ENCODE assay signal across 8 cellular contexts in genomic region chr9:133478851-133479711, GRCh38. TPM values are rescaled to one million over a fixed set of nuclear protein-coding genes. Genes with fewer than 3 reads are reported as not detected.
DNase-seq lines count a peak whose midpoint lies in the region; ATAC-seq, FAIRE-seq and TF ChIP-seq lines count a peak whose summit lies in the region.

A gene with protein sequence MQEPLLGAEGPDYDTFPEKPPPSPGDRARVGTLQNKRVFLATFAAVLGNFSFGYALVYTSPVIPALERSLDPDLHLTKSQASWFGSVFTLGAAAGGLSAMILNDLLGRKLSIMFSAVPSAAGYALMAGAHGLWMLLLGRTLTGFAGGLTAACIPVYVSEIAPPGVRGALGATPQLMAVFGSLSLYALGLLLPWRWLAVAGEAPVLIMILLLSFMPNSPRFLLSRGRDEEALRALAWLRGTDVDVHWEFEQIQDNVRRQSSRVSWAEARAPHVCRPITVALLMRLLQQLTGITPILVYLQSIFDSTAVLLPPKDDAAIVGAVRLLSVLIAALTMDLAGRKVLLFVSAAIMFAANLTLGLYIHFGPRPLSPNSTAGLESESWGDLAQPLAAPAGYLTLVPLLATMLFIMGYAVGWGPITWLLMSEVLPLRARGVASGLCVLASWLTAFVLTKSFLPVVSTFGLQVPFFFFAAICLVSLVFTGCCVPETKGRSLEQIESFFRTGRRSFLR (minus strand): TSS chr9:133479099. CDS start chr9:133479059, 40 bp downstream.

- POLR2A ChIA-PET in AG04450 (lab: Yijun Ruan, JAX) = interaction anchor here (0.6 to 0.7 kb wide), 2 partner anchors 53 to 131 kb away, joined by 3 read pairs; partner anchors contain the start of genes MED22 and RPL7A

- peak; percentile 7 for DNase-seq in AG04450 (ENCODE audit: low read depth, low spot score)
- peak; percentile 74 for DNase-seq in NCI-H2196 treated with DMSO at 0.1 percent for 48 hours (lab: John Stamatoyannopoulos, UW; ENCODE audit: unreplicated experiment)
- peak; percentile 82 for DNase-seq in activated CD4-positive, CD25-positive, alpha-beta regulatory T cell treated with anti-CD3 and anti-CD28 coated beads, Interleukin-2, amount 50 U/mL, for 72 hours
- DNase-seq in cerebellar cortex (ENCODE audit: low spot score) = peak; percentile 89
- DNase-seq in keratinocyte (ENCODE audit: low read depth, low spot score) = peak; percentile 30
- DNase-seq in stimulated activated CD4-positive, alpha-beta T cell treated with anti-CD3 and anti-CD28 coated beads, Interleukin-12 subunit alpha, Interleukin-12 subunit beta, amount 100 ng/mL, for 4 hours = peak; percentile 79

- H3K4me3 ChIP-seq in AG04450 (ENCODE audit: low read depth, low read length) = peak within 1 kb of the TSS; percentile 59
- peak within 1 kb of the TSS; percentile 74 to 86 (median 84) for H3K4me3 ChIP-seq in keratinocyte (ENCODE audit: control insufficient read depth in 2 of 3, extremely low read depth in 1 of 3, insufficient read depth in 2 of 3, low read depth in 1 of 3, low read length in 3 of 3)

- H3K79me2 ChIP-seq in keratinocyte (ENCODE audit: control insufficient read depth, insufficient read depth, low read length) = peaks cover 23% of the 10 kb centered on the region

- peak within 1 kb of the TSS; percentile 92 for H3K4me2 ChIP-seq in keratinocyte (ENCODE audit: control insufficient read depth, extremely low read depth, insufficient read depth, low read depth, low read length)

- H3K4me1 ChIP-seq in keratinocyte (ENCODE audit: control insufficient read depth, extremely low read depth, insufficient read depth, low read length) = peaks cover 21% of the 10 kb centered on the region

- ATAC-seq in GM18870 (IDR thresholded peaks at IDR 0.05; ENCODE audit: unreplicated experiment) (peak; percentile 58), HG03097 (IDR thresholded peaks at IDR 0.05; ENCODE audit: low FRiP score, unreplicated experiment) (peak; percentile 81)

- peak within 1 kb of the TSS; percentile 89 for H3K9ac ChIP-seq in keratinocyte (ENCODE audit: control insufficient read depth, extremely low read depth, insufficient read depth, low read length)

- dilution Hi-C loops in keratinocyte (cut with MboI; ENCODE audit: extremely low pct_ligation_motif_present, low sequenced_read_pairs) = no loop called here

- peak; percentile 41 for FAIRE-seq in keratinocyte (lab: Jason Lieb, UNC)

- peaks cover 13 to 21% of the 10 kb centered on the region in 2 experiments for H3K36me3 ChIP-seq in keratinocyte (ENCODE audit: control insufficient read depth in 2 of 2, extremely low read depth in 1 of 2, insufficient read depth in 2 of 2, low read length in 2 of 2)

- peaks cover 3% of the 10 kb centered on the region for H3K9me1 ChIP-seq in keratinocyte (ENCODE audit: control insufficient read depth, extremely low read depth, insufficient read depth, low read length)

- CTCF ChIA-PET in AG04450 (lab: Charles Lee) = interaction anchor here (1.5 kb wide), 1 partner anchor 73 kb away, joined by 6 read pairs; no protein-coding TSS in a partner anchor

- H2AFZ ChIP-seq in keratinocyte (ENCODE audit: control insufficient read depth, low read length) = peak within 1 kb of the TSS; percentile 97

- no peak for TF ChIP-seq CTCF in AG04450 (IDR thresholded peaks at IDR 0.05; ENCODE audit: low read depth, low read length)
- no peak for TF ChIP-seq CTCF in keratinocyte (optimal IDR thresholded peaks at IDR 0.05 in 1 of 3, IDR thresholded peaks at IDR 0.05 in 1 of 3, conservative IDR thresholded peaks at IDR 0.05 in 1 of 3; ENCODE audit: extremely low read depth in 1 of 3, insufficient read depth in 2 of 3, low read length in 3 of 3)

- no peaks in the 10 kb centered on the region; the same call in 1 of the 2 replicates for H3K9me3 ChIP-seq in AG04450 (ENCODE audit: control insufficient read depth, insufficient read depth, low read length)
- H3K9me3 ChIP-seq in keratinocyte (ENCODE audit: control insufficient read depth, low read depth, low read length) = no peaks in the 10 kb centered on the region

- peaks cover 3% of the 10 kb centered on the region for H4K20me1 ChIP-seq in keratinocyte (ENCODE audit: control insufficient read depth, extremely low read depth, insufficient read depth, low read length)

- peaks cover 14% of the 10 kb centered on the region for H3K27me3 ChIP-seq in AG04450 (ENCODE audit: control insufficient read depth, insufficient read depth, low read length)
- H3K27me3 ChIP-seq in keratinocyte (ENCODE audit: control insufficient read depth, extremely low read depth, insufficient read depth, low read length) = peaks cover 3% of the 10 kb centered on the region

- no peak within 1 kb of the TSS for H3K27ac ChIP-seq in AG04450 (ENCODE audit: low read depth, low read length)
- H3K27ac ChIP-seq in keratinocyte (ENCODE audit: control insufficient read depth, insufficient read depth, low read length) = peak within 1 kb of the TSS; percentile 60

RNA-seq across cellular contexts. Expression of the gene that starts here (rescaled TPM):
- polyA plus RNA-seq in AG04450 (2011; rRNA removed) = 1.7 and 2.3 TPM in 2 replicates
- polyA minus RNA-seq in AG04450 (2011; rRNA and poly(A)+ RNA removed) = 1.3 and 1.8 TPM in 2 replicates
- 15.9 to 30.4 TPM (median 28.3 TPM) in 3 replicates for polyA plus RNA-seq in keratinocyte
- 0.37 TPM for polyA plus RNA-seq in keratinocyte (2011; ENCODE audit: low read depth)
- polyA plus RNA-seq in keratinocyte (2011; cell fraction: cytosol; rRNA removed) = 8.7 and 18.3 TPM in 2 replicates
- polyA plus RNA-seq in keratinocyte (2011; cell fraction: nucleus; rRNA removed) = 38.1 and 56.6 TPM in 2 replicates
- 1.7 and 36.9 TPM in 2 replicates for polyA plus RNA-seq in keratinocyte (2012; ENCODE audit: low replicate concordance)
- 20.1 to 34.4 TPM (median 21.4 TPM) in 3 replicates for polyA minus RNA-seq in keratinocyte
- polyA minus RNA-seq in keratinocyte (2011; cell fraction: cytosol; rRNA and poly(A)+ RNA removed) = 48.9 TPM
- 57.7 and 76.3 TPM in 2 replicates for polyA minus RNA-seq in keratinocyte (2011; cell fraction: nucleus; rRNA and poly(A)+ RNA removed)

Comparison
In these comparisons a context has a peak if more than half of its experiments do, and no peak if none do; other contexts are left out.
1. DNase-seq: peak in every context shown above with its lines; median percentile 89 in cerebellar cortex; 82 in activated CD4-positive, CD25-positive, alpha-beta regulatory T cell treated with anti-CD3 and anti-CD28 coated beads, Interleukin-2, amount 50 U/mL, for 72 hours; 79 in stimulated activated CD4-positive, alpha-beta T cell treated with anti-CD3 and anti-CD28 coated beads, Interleukin-12 subunit alpha, Interleukin-12 subunit beta, amount 100 ng/mL, for 4 hours; 74 in NCI-H2196 treated with DMSO at 0.1 percent for 48 hours; 30 in keratinocyte; 7 in AG04450.